1 cellular context compared by ENCODE assay signal in genomic region chr22:46078241-46079092, GRCh38.
TF ChIP-seq lines count a peak whose summit lies in the region.

No MANE protein-coding gene starts in this region.

TF ChIP-seq in HEK293, 187 proteins besides CTCF, POLR2A, EP300 and RAD21 (continued from another document and continues in another):
- peak; percentile 96 for TF ChIP-seq ZBTB20 (tag by site-specific recombination; IDR thresholded peaks at IDR 0.05)
- TF ChIP-seq ZNF391 (tag by site-specific recombination; IDR thresholded peaks at IDR 0.05; ENCODE audit: borderline replicate concordance, low read depth) = peak; percentile 22; the same call in 1 of the 2 replicates
- TF ChIP-seq ZNF514 (tag by site-specific recombination; IDR thresholded peaks at IDR 0.05) = no peak
- TF ChIP-seq BCL6B (tag by site-specific recombination; IDR thresholded peaks at IDR 0.05) = no peak
- no peak for TF ChIP-seq ZNF549 (tag by site-specific recombination; IDR thresholded peaks at IDR 0.05)
- 0 out of 2 replicates have a peak, but pooled peaks have one; percentile 75 for TF ChIP-seq ZBTB7A (tag by site-specific recombination; IDR thresholded peaks at IDR 0.05; ENCODE audit: low read depth)
- no peak for TF ChIP-seq ZNF645 (tag by site-specific recombination; IDR thresholded peaks at IDR 0.05)
- no peak for TF ChIP-seq ZNF510 (tag by site-specific recombination; IDR thresholded peaks at IDR 0.05; ENCODE audit: insufficient replicate concordance)
- TF ChIP-seq GLI4 (tag by site-specific recombination; IDR thresholded peaks at IDR 0.05) = no peak
- no peak for TF ChIP-seq ZNF221 (tag by site-specific recombination; IDR thresholded peaks at IDR 0.05; ENCODE audit: borderline replicate concordance)
- TF ChIP-seq ZNF394 (tag by site-specific recombination; IDR thresholded peaks at IDR 0.05; ENCODE audit: borderline replicate concordance) = no peak
- no peak for TF ChIP-seq ZNF560 (tag by site-specific recombination; IDR thresholded peaks at IDR 0.05; ENCODE audit: borderline replicate concordance)
- no peak for TF ChIP-seq SCRT2 (tag by site-specific recombination; IDR thresholded peaks at IDR 0.05)
- TF ChIP-seq ZNF791 (tag by site-specific recombination; IDR thresholded peaks at IDR 0.05) = no peak
- no peak for TF ChIP-seq ZNF266 (tag by site-specific recombination; IDR thresholded peaks at IDR 0.05; ENCODE audit: low read depth)
- TF ChIP-seq MEIS1 (CRISPR knock-in tag; IDR thresholded peaks at IDR 0.05; ENCODE audit: borderline replicate concordance) = no peak
- TF ChIP-seq ZNF202 (tag by site-specific recombination; IDR thresholded peaks at IDR 0.05; ENCODE audit: borderline replicate concordance) = no peak
- TF ChIP-seq ZNF747 (tag by site-specific recombination; IDR thresholded peaks at IDR 0.05) = no peak
- peak; percentile 84 for TF ChIP-seq KLF8 (tag by site-specific recombination; IDR thresholded peaks at IDR 0.05)
- no peak; the same call in 1 of the 2 replicates for TF ChIP-seq SP7 (tag by site-specific recombination; IDR thresholded peaks at IDR 0.05)
- no peak for TF ChIP-seq ZNF16 (tag by site-specific recombination; IDR thresholded peaks at IDR 0.05; ENCODE audit: low read depth)
- TF ChIP-seq ZNF114 (tag by site-specific recombination; IDR thresholded peaks at IDR 0.05) = no peak
- no peak for TF ChIP-seq ZBTB1 (tag by site-specific recombination; IDR thresholded peaks at IDR 0.05)
- TF ChIP-seq FEZF1 (tag by site-specific recombination; IDR thresholded peaks at IDR 0.05) = no peak; the same call in 1 of the 2 replicates
- no peak for TF ChIP-seq ZNF518A (tag by site-specific recombination; conservative IDR thresholded peaks at IDR 0.05; ENCODE audit: low read depth)
- no peak for TF ChIP-seq TRIM28 (IDR thresholded peaks at IDR 0.05; ENCODE audit: borderline replicate concordance, low read length)
- no peak for TF ChIP-seq ZNF175 (tag by site-specific recombination; IDR thresholded peaks at IDR 0.05)
- TF ChIP-seq ZNF37A (tag by site-specific recombination; IDR thresholded peaks at IDR 0.05) = no peak
- no peak for TF ChIP-seq ZNF112 (tag by site-specific recombination; IDR thresholded peaks at IDR 0.05)
- TF ChIP-seq ZNF214 (tag by site-specific recombination; IDR thresholded peaks at IDR 0.05; ENCODE audit: borderline replicate concordance) = no peak
- TF ChIP-seq ZNF521 (tag by site-specific recombination; IDR thresholded peaks at IDR 0.05) = no peak
- TF ChIP-seq ZNF707 (tag by site-specific recombination; IDR thresholded peaks at IDR 0.05) = no peak
- no peak for TF ChIP-seq ZNF148 (tag by site-specific recombination; IDR thresholded peaks at IDR 0.05; ENCODE audit: borderline replicate concordance)
- no peak for TF ChIP-seq ZNF677 (tag by site-specific recombination; IDR thresholded peaks at IDR 0.05)
- TF ChIP-seq OSR2 (tag by site-specific recombination; IDR thresholded peaks at IDR 0.05) = no peak
- TF ChIP-seq ZBTB44 (tag by site-specific recombination; IDR thresholded peaks at IDR 0.05) = no peak
- no peak for TF ChIP-seq ZNF639 (tag by site-specific recombination; IDR thresholded peaks at IDR 0.05)
- peak; percentile 41 for TF ChIP-seq ZBTB48 (tag by site-specific recombination; IDR thresholded peaks at IDR 0.05)
- no peak for TF ChIP-seq ZNF624 (tag by site-specific recombination; IDR thresholded peaks at IDR 0.05)
- TF ChIP-seq ZNF302 (tag by site-specific recombination; IDR thresholded peaks at IDR 0.05; ENCODE audit: low read depth) = no peak
- no peak for TF ChIP-seq ZNF280C (tag by site-specific recombination; IDR thresholded peaks at IDR 0.05)
- no peak for TF ChIP-seq ZNF837 (tag by site-specific recombination; IDR thresholded peaks at IDR 0.05)
- peak; percentile 85 for TF ChIP-seq ZIC2 (tag by site-specific recombination; IDR thresholded peaks at IDR 0.05)
- TF ChIP-seq ZBTB8A (tag by site-specific recombination; IDR thresholded peaks at IDR 0.05) = peak; percentile 89
- no peak for TF ChIP-seq ZNF785 (tag by site-specific recombination; IDR thresholded peaks at IDR 0.05)
- TF ChIP-seq ZNF335 (tag by site-specific recombination; conservative IDR thresholded peaks at IDR 0.05) = peak; percentile 100
- TF ChIP-seq ZNF18 (tag by site-specific recombination; IDR thresholded peaks at IDR 0.05) = no peak
- TF ChIP-seq ZNF530 (tag by site-specific recombination; IDR thresholded peaks at IDR 0.05; ENCODE audit: low read depth) = no peak
- TF ChIP-seq YY2 (tag by site-specific recombination; IDR thresholded peaks at IDR 0.05) = peak; percentile 77
- no peak for TF ChIP-seq ZNF621 (tag by site-specific recombination; IDR thresholded peaks at IDR 0.05)
- no peak for TF ChIP-seq ZNF292 (tag by site-specific recombination; IDR thresholded peaks at IDR 0.05; ENCODE audit: borderline replicate concordance, low read depth)
- no peak for TF ChIP-seq ZNF184 (tag by site-specific recombination; IDR thresholded peaks at IDR 0.05)
- TF ChIP-seq ZNF19 (tag by site-specific recombination; IDR thresholded peaks at IDR 0.05; ENCODE audit: low read depth) = no peak
- no peak for TF ChIP-seq ZNF354C (tag by site-specific recombination; IDR thresholded peaks at IDR 0.05; ENCODE audit: borderline replicate concordance, low read depth)
- TF ChIP-seq ZNF140 (tag by site-specific recombination; IDR thresholded peaks at IDR 0.05) = no peak
- peak; percentile 28; the same call in 1 of the 2 replicates for TF ChIP-seq KLF10 (tag by site-specific recombination; IDR thresholded peaks at IDR 0.05)
- TF ChIP-seq ZFP3 (tag by site-specific recombination; IDR thresholded peaks at IDR 0.05; ENCODE audit: low read depth) = no peak
